Comparison of ENCODE assay signal across 8 cellular contexts in genomic region chr2:13137679-13138078, GRCh38.
"Had no signal": no experiment of that assay in that cellular context is flagged by ENCODE, and none has a peak within 500 bp of the region (broad histone marks: within the 10 kb centered on the region; RNA-seq: fewer than 3 reads in every experiment).

No MANE protein-coding gene starts in this region.

- ATAC-seq: GM12878 had no signal

- FAIRE-seq: G401.6, GM12878, GM12891, GM12892, GM18507, GM19239 had no signal

- DNase-seq: GDM1, GF-D8 had no signal

- H3K4me3 ChIP-seq: GM12878 had no signal
